ENCODE assay signal across 9 cellular contexts in genomic region chr17:52515927-52516326, GRCh38.
"Had no signal": no experiment of that assay in that cellular context is flagged by ENCODE, and none has a peak within 500 bp of the region (broad histone marks: within the 10 kb centered on the region; RNA-seq: fewer than 3 reads in every experiment).

No MANE protein-coding gene starts in this region.

- H3K4me1 ChIP-seq: HAP-1 had no signal

- H3K27me3 Mint-ChIP-seq: IgD-negative memory B cell had no signal

- H3K27ac Mint-ChIP-seq: GM23338, HFFc6, IgD-negative memory B cell had no signal

- H3K4me1 Mint-ChIP-seq: IgD-negative memory B cell had no signal

- H2AFZ ChIP-seq: GM23338 had no signal

- H3K9me3 ChIP-seq: HAP-1 had no signal

- ATAC-seq: GM23338, HCT116, HepG2 had no signal

- H3K4me3 ChIP-seq: GM23338, HAP-1 had no signal

- H3K36me3 ChIP-seq: HAP-1 had no signal

- H3K27ac ChIP-seq: HL-60 had no signal

- H3K4me2 ChIP-seq: GM23338 had no signal

- H3K4me3 Mint-ChIP-seq: GM23338, HFFc6, IgD-negative memory B cell had no signal

- DNase-seq: H7, HFFc6 had no signal

- FAIRE-seq: H1, HepG2 had no signal

- H3K36me3 Mint-ChIP-seq: IgD-negative memory B cell had no signal
